11 cellular contexts compared by ENCODE assay signal in the genomic region with DNA sequence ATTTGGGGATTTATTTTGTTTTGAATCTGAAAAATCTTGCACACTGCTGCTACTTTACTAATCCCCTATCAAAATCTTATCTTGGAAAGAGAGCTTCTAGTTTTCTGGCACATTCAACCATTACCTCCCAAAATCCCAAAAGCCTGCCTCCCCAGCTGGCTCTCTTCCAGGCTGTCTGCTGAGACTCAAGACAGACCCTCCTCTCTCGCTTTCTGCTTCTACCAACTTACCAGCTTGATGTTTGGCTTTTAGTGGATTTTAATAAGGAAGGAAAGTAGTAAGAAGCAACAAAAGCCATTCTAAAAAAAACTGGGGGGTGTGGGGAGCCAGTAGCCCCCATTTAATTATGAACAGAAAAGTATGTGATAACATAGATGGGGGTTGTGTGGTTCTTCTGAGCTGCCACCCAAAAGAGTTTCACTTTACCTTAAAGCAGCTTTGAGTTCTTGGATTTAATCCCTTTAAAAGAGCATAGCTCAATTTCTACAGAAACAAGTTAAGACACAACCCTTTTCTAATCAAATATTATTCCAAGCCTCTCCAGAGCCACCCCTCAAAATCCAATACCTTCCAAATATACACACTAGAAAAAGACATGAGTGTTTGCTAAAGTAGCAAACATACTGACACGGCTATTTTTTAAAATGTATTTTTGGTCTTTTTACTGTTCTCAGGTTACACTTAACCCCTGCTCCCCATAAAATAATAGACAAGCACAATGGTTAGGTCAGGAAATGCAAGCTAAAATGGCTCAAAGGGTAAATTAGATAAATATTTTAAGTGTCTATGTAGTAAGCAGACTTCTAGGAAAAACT.
A peak's percentile ranks its signal among the peaks of the same experiment; 100 is the strongest.
DNase-seq lines count a peak whose midpoint lies in the region; ATAC-seq, FAIRE-seq and TF ChIP-seq lines count a peak whose summit lies in the region.
"Had no signal": no experiment of that assay in that cellular context is flagged by ENCODE, and none has a peak within 500 bp of the region (broad histone marks: within the 10 kb centered on the region; RNA-seq: fewer than 3 reads in every experiment).

No MANE protein-coding gene starts in this region.

- DNase-seq in activated T-cell treated with anti-CD3 and anti-CD28 coated beads, Interleukin-2, amount 50 U/mL, for 72 hours = no peak
- no peak for DNase-seq in activated T-cell treated with anti-CD3 and anti-CD28 coated beads, Interleukin-2, amount 50 U/mL, for 4 hours
- DNase-seq in SJSA1 (ENCODE audit: low read depth in 1 of 2, low spot score in 2 of 2) (peak in 1 of 2 experiments; percentile 53), foreskin keratinocyte (peak; percentile 18 to 38), type B pancreatic cell (ENCODE audit: extremely low spot score, unreplicated experiment) (no peak), frontal cortex (ENCODE audit: low spot score in 2 of 2) (no peak)
- DNase-seq: activated naive CD4-positive, alpha-beta T cell; SHP77 had no signal

- H3K36me3 ChIP-seq in SJSA1 = no peaks in the 10 kb centered on the region

- H3K9me3 ChIP-seq in SJSA1 (replicated peaks) = no peaks in the 10 kb centered on the region

- H3K27ac ChIP-seq in SJSA1 = peak overlapping the region; percentile 77
- peak overlapping the region; percentile 85 for H3K27ac ChIP-seq in foreskin keratinocyte
- H3K27ac ChIP-seq: C4-2B had no signal

- H3K4me1 ChIP-seq in SJSA1 (replicated peaks) (peaks cover 27% of the 10 kb centered on the region), foreskin keratinocyte (peaks cover 14% of the 10 kb centered on the region)

- FAIRE-seq in frontal cortex (lab: Jason Lieb, UNC) = no peak

- no peak for TF ChIP-seq CTCF in foreskin keratinocyte (conservative IDR thresholded peaks at IDR 0.05)
- no peak for TF ChIP-seq CTCF in type B pancreatic cell (conservative IDR thresholded peaks at IDR 0.05)

- no peak for ATAC-seq in activated T-cell treated with anti-CD3 and anti-CD28 coated beads, Interleukin-2, amount 50 U/mL, for 72 hours (replicated peaks in 1 of 2)
- no peak for ATAC-seq in activated T-cell treated with anti-CD3 and anti-CD28 coated beads, Interleukin-2, amount 50 U/mL, for 4 hours
- no peak for ATAC-seq in foreskin keratinocyte
- ATAC-seq in HG02588 (IDR thresholded peaks at IDR 0.05; ENCODE audit: unreplicated experiment) = no peak
- no peak for ATAC-seq in HG03196 (IDR thresholded peaks at IDR 0.05; ENCODE audit: unreplicated experiment)

- no peaks in the 10 kb centered on the region for H3K9me3 Mint-ChIP-seq in activated T-cell treated with anti-CD3 and anti-CD28 coated beads, Interleukin-2, amount 50 U/mL, for 72 hours
- H3K9me3 Mint-ChIP-seq in activated T-cell treated with anti-CD3 and anti-CD28 coated beads, Interleukin-2, amount 50 U/mL, for 4 hours = no peaks in the 10 kb centered on the region
- no peaks in the 10 kb centered on the region for H3K9me3 Mint-ChIP-seq in type B pancreatic cell

- H3K27ac Mint-ChIP-seq in activated T-cell treated with anti-CD3 and anti-CD28 coated beads, Interleukin-2, amount 50 U/mL, for 72 hours = peak overlapping the region; percentile 67
- peak overlapping the region; percentile 62 for H3K27ac Mint-ChIP-seq in type B pancreatic cell

- H3K4me1 Mint-ChIP-seq in activated T-cell treated with anti-CD3 and anti-CD28 coated beads, Interleukin-2, amount 50 U/mL, for 72 hours (ENCODE audit: low read depth) = peaks cover 15% of the 10 kb centered on the region
- peaks cover 13% of the 10 kb centered on the region for H3K4me1 Mint-ChIP-seq in activated T-cell treated with anti-CD3 and anti-CD28 coated beads, Interleukin-2, amount 50 U/mL, for 4 hours (ENCODE audit: low read depth)
- H3K4me1 Mint-ChIP-seq in type B pancreatic cell (ENCODE audit: unreplicated experiment) = peaks cover 62% of the 10 kb centered on the region

- H3K27me3 Mint-ChIP-seq in activated T-cell treated with anti-CD3 and anti-CD28 coated beads, Interleukin-2, amount 50 U/mL, for 72 hours (ENCODE audit: low read depth) = peaks cover 36% of the 10 kb centered on the region
- H3K27me3 Mint-ChIP-seq in activated T-cell treated with anti-CD3 and anti-CD28 coated beads, Interleukin-2, amount 50 U/mL, for 4 hours (ENCODE audit: low read depth) = peaks cover 19% of the 10 kb centered on the region
- no peaks in the 10 kb centered on the region for H3K27me3 Mint-ChIP-seq in type B pancreatic cell

- 0 out of 2 replicates have a peak overlapping the region, but pooled peaks have one; percentile 0 for H3K4me3 ChIP-seq in SJSA1

- H3K27me3 ChIP-seq in SJSA1 (replicated peaks) (no peaks in the 10 kb centered on the region), foreskin keratinocyte (no peaks in the 10 kb centered on the region)

- H3K4me3 Mint-ChIP-seq in activated T-cell treated with anti-CD3 and anti-CD28 coated beads, Interleukin-2, amount 50 U/mL, for 72 hours = peak overlapping the region; percentile 27 to 29
- H3K4me3 Mint-ChIP-seq in activated T-cell treated with anti-CD3 and anti-CD28 coated beads, Interleukin-2, amount 50 U/mL, for 4 hours = no peak overlapping the region
- peak overlapping the region; percentile 69 for H3K4me3 Mint-ChIP-seq in type B pancreatic cell

- no peaks in the 10 kb centered on the region for H3K36me3 Mint-ChIP-seq in activated T-cell treated with anti-CD3 and anti-CD28 coated beads, Interleukin-2, amount 50 U/mL, for 72 hours (ENCODE audit: insufficient read depth in 2 of 2)
- H3K36me3 Mint-ChIP-seq in activated T-cell treated with anti-CD3 and anti-CD28 coated beads, Interleukin-2, amount 50 U/mL, for 4 hours (ENCODE audit: insufficient read depth) = no peaks in the 10 kb centered on the region
- peaks cover 19% of the 10 kb centered on the region for H3K36me3 Mint-ChIP-seq in type B pancreatic cell

Comparison
In these comparisons a context has a peak if more than half of its experiments do, and no peak if none do; other contexts are left out.
1. DNase-seq: peak in foreskin keratinocyte (2 of 2); none in activated T-cell treated with anti-CD3 and anti-CD28 coated beads, Interleukin-2, amount 50 U/mL, for 72 hours (0 of 2), activated T-cell treated with anti-CD3 and anti-CD28 coated beads, Interleukin-2, amount 50 U/mL, for 4 hours (single experiment), type B pancreatic cell (single experiment) and frontal cortex (0 of 2).